ENCODE assay signal across 12 cellular contexts in genomic region chr16:66133641-66134402, GRCh38.
"Had no signal": no experiment of that assay in that cellular context is flagged by ENCODE, and none has a peak within 500 bp of the region (broad histone marks: within the 10 kb centered on the region; RNA-seq: fewer than 3 reads in every experiment).

No MANE protein-coding gene starts in this region.

- H3K27ac Mint-ChIP-seq: activated naive CD4-positive, alpha-beta T cell treated with anti-CD3 and anti-CD28 coated beads for 36 hours; activated T-helper 17 cell treated with anti-CD3 and anti-CD28 coated beads, Interleukin-2, amount 50 U/mL, for 72 hours; immature natural killer cell; memory B cell had no signal

- H3K4me3 Mint-ChIP-seq: activated naive CD4-positive, alpha-beta T cell treated with anti-CD3 and anti-CD28 coated beads for 36 hours; activated T-helper 17 cell treated with anti-CD3 and anti-CD28 coated beads, Interleukin-2, amount 50 U/mL, for 72 hours; immature natural killer cell; memory B cell had no signal

- H3K27ac ChIP-seq: foreskin keratinocyte had no signal

- DNase-seq: activated CD4-positive, alpha-beta T cell treated with anti-CD3 and anti-CD28 coated beads for 48 hours; activated CD8-positive, alpha-beta memory T cell treated with anti-CD3 and anti-CD28 coated beads for 24 hours; activated naive CD4-positive, alpha-beta T cell treated with anti-CD3 and anti-CD28 coated beads for 36 hours; central memory CD4-positive, alpha-beta T cell; foreskin keratinocyte; immature natural killer cell; left colon; stimulated activated CD4-positive, alpha-beta T cell treated with anti-CD3 and anti-CD28 coated beads, Interleukin-4, amount 100 ng/mL, for 4 hours had no signal

- H3K4me1 Mint-ChIP-seq: activated T-helper 17 cell treated with anti-CD3 and anti-CD28 coated beads, Interleukin-2, amount 50 U/mL, for 72 hours; immature natural killer cell; memory B cell had no signal

- ATAC-seq: activated T-helper 17 cell treated with anti-CD3 and anti-CD28 coated beads, Interleukin-2, amount 50 U/mL, for 72 hours; foreskin keratinocyte; left colon; sciatic nerve; SK-N-SH treated with all-trans-retinoic acid at 6 μM for 48 hours had no signal

- H3K9me3 Mint-ChIP-seq: activated naive CD4-positive, alpha-beta T cell treated with anti-CD3 and anti-CD28 coated beads for 36 hours; activated T-helper 17 cell treated with anti-CD3 and anti-CD28 coated beads, Interleukin-2, amount 50 U/mL, for 72 hours; memory B cell had no signal

- H3K36me3 Mint-ChIP-seq: immature natural killer cell, memory B cell had no signal
